ENCODE assay signal across 8 cellular contexts in the genomic region with DNA sequence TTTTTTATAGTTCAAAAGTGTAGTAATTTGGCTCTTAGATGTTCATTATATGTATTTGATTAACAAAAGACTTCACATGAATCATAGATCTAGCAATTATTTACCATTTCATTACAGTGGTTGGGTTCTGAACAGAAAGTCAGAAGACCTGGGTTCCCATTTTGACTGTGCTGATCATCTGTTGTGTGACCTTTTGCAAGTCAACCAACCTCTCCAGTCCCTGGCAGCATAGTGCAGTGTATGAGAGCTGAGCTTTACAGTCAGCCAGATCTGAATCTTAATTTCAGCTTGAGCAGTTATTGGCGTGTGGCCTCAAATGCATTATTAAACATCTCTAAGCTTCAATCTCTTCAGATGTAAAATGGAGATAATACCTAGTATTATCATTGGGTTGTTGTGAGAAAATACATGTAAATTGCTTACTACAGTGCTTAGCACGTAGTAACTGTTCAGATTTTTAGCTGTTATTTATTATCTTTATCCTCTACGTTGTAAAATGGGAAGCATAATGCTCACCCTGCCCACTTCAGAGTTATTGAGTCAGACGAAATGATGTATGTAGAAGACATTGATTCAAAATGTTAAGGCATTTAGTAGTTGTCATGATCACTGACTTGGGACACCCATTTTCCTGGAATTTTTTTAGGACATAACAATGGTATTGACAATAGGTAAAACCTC.
DNase-seq lines count a peak whose midpoint lies in the region; ATAC-seq and TF ChIP-seq lines count a peak whose summit lies in the region.

No MANE protein-coding gene starts in this region.

- no peaks in the 10 kb centered on the region for H3K27me3 ChIP-seq in left ventricle myocardium inferior (ENCODE audit: low read depth)

- ATAC-seq in GM18870 (IDR thresholded peaks at IDR 0.05; ENCODE audit: unreplicated experiment) (peak; percentile 49), HG02798 (IDR thresholded peaks at IDR 0.05; ENCODE audit: poor library complexity, unreplicated experiment) (peak; percentile 45)

- intact Hi-C loops in left ventricle myocardium inferior (cut with micrococcal nuclease), result loop anchor here (10.0 kb wide), 1 partner anchor 196 kb away; no protein-coding TSS in a partner anchor

- H3K4me1 ChIP-seq in left ventricle myocardium inferior, result peaks cover 91% of the 10 kb centered on the region

- no peaks in the 10 kb centered on the region for H3K9me3 ChIP-seq in left ventricle myocardium inferior (replicated peaks)

- H3K36me3 ChIP-seq in left ventricle myocardium inferior, result peaks cover 61% of the 10 kb centered on the region

- no peak for TF ChIP-seq CTCF in left ventricle myocardium inferior (IDR thresholded peaks at IDR 0.05; ENCODE audit: borderline replicate concordance)

- TF ChIP-seq POLR2A in Raji (IDR thresholded peaks at IDR 0.05; ENCODE audit: insufficient read depth, low read depth, low read length), result peak; percentile 64; the same call in 1 of the 2 replicates

- DNase-seq in left ventricle myocardium inferior (no peak), superior temporal gyrus (ENCODE audit: extremely low spot score) (peak; percentile 19), pons (ENCODE audit: low spot score) (no peak), NCI-H146 treated with DMSO at 0.1 percent for 48 hours (lab: John Stamatoyannopoulos, UW; ENCODE audit: unreplicated experiment) (no peak), DMS79 treated with DMSO at 0.1 percent for 48 hours (lab: John Stamatoyannopoulos, UW) (no peak)

- peak overlapping the region; percentile 77 for H3K27ac ChIP-seq in left ventricle myocardium inferior (replicated peaks)

- H3K4me3 ChIP-seq in left ventricle myocardium inferior, result peak overlapping the region; percentile 49
